21 cellular contexts compared by ENCODE assay signal in genomic region chr1:31248276-31248675, GRCh38. TPM values are rescaled to one million over a fixed set of nuclear protein-coding genes. Genes with fewer than 3 reads are reported as not detected.
"Had no signal": no experiment of that assay in that cellular context is flagged by ENCODE, and none has a peak within 500 bp of the region (broad histone marks: within the 10 kb centered on the region; RNA-seq: fewer than 3 reads in every experiment).

No MANE protein-coding gene starts in this region.

- H3K36me3 ChIP-seq: breast epithelium, Peyer's patch, SJSA1 had no signal

- H3K27ac ChIP-seq: breast epithelium, Peyer's patch, SJSA1 had no signal

- H3K4me1 Mint-ChIP-seq: activated naive CD4-positive, alpha-beta T cell treated with anti-CD3 and anti-CD28 coated beads, Interleukin-2, amount 50 U/mL, for 24 hours had no signal

- H3K9me3 Mint-ChIP-seq: activated naive CD4-positive, alpha-beta T cell treated with anti-CD3 and anti-CD28 coated beads, Interleukin-2, amount 50 U/mL, for 24 hours; T-helper 1 cell treated with Interleukin-12 subunit alpha and Interleukin-12 subunit beta and Interleukin-4 antibody, amounts not matched to agents 30 μg/mL and 1 μg/mL, for 36 hours had no signal

- H3K4me3 ChIP-seq: breast epithelium, Peyer's patch, SJSA1 had no signal

- H3K9me3 ChIP-seq: breast epithelium, Peyer's patch, SJSA1 had no signal

- H3K27me3 Mint-ChIP-seq: activated naive CD4-positive, alpha-beta T cell treated with anti-CD3 and anti-CD28 coated beads, Interleukin-2, amount 50 U/mL, for 24 hours had no signal

- DNase-seq: activated CD4-positive, alpha-beta T cell treated with anti-CD3 and anti-CD28 coated beads for 48 hours; activated CD4-positive, alpha-beta T cell treated with anti-CD3 and anti-CD28 coated beads, Interleukin-2, amount 50 U/mL, for 4 hours; activated CD4-positive, CD25-positive, alpha-beta regulatory T cell treated with anti-CD3 and anti-CD28 coated beads, Interleukin-2, amount 50 U/mL, for 72 hours; activated CD8-positive, alpha-beta memory T cell treated with anti-CD3 and anti-CD28 coated beads, Interleukin-2, amount 50 U/mL, for 48 hours; activated CD8-positive, alpha-beta T cell treated with anti-CD3 and anti-CD28 coated beads, Interleukin-2, amount 10 ng/mL, durations not matched to agents 7 days and 5 days; activated naive CD4-positive, alpha-beta T cell; activated T-cell treated with anti-CD3 and anti-CD28 coated beads, Interleukin-2, amount 50 U/mL, for 1 hour; caudate nucleus; Kasumi-1; NCI-H1048; NCI-H146; NCI-H187 treated with DMSO at 0.1 percent for 48 hours; NCI-H2081 treated with DMSO at 0.1 percent for 48 hours; NCI-H226; NCI-H526; Peyer's patch; SHP77 had no signal

- H3K27ac Mint-ChIP-seq: activated CD8-positive, alpha-beta T cell treated with anti-CD3 and anti-CD28 coated beads, Interleukin-2, amount 10 ng/mL, durations not matched to agents 7 days and 5 days; activated naive CD4-positive, alpha-beta T cell treated with anti-CD3 and anti-CD28 coated beads, Interleukin-2, amount 50 U/mL, for 24 hours; T-helper 1 cell treated with Interleukin-12 subunit alpha and Interleukin-12 subunit beta and Interleukin-4 antibody, amounts not matched to agents 30 μg/mL and 1 μg/mL, for 36 hours had no signal

- H3K4me1 ChIP-seq: breast epithelium, Peyer's patch, SJSA1 had no signal

- H3K36me3 Mint-ChIP-seq: activated naive CD4-positive, alpha-beta T cell treated with anti-CD3 and anti-CD28 coated beads, Interleukin-2, amount 50 U/mL, for 24 hours had no signal

- H3K27me3 ChIP-seq: breast epithelium, Peyer's patch, SJSA1 had no signal

- H3K4me3 Mint-ChIP-seq: activated CD8-positive, alpha-beta T cell treated with anti-CD3 and anti-CD28 coated beads, Interleukin-2, amount 10 ng/mL, durations not matched to agents 7 days and 5 days; activated naive CD4-positive, alpha-beta T cell treated with anti-CD3 and anti-CD28 coated beads, Interleukin-2, amount 50 U/mL, for 24 hours; T-helper 1 cell treated with Interleukin-12 subunit alpha and Interleukin-12 subunit beta and Interleukin-4 antibody, amounts not matched to agents 30 μg/mL and 1 μg/mL, for 36 hours had no signal

RNA-seq across cellular contexts. Expression of gene NKAIN1, which starts 8.6 kb away (rescaled TPM):
- total RNA-seq: Peyer's patch had no signal
